ENCODE assay signal across 25 cellular contexts in genomic region chr11:35804446-35805040, GRCh38.
A peak's percentile ranks its signal among the peaks of the same experiment; 100 is the strongest.
DNase-seq lines count a peak whose midpoint lies in the region; ATAC-seq and TF ChIP-seq lines count a peak whose summit lies in the region.
"Had no signal": no experiment of that assay in that cellular context is flagged by ENCODE, and none has a peak within 500 bp of the region (broad histone marks: within the 10 kb centered on the region; RNA-seq: fewer than 3 reads in every experiment).

No MANE protein-coding gene starts in this region.

- no peaks in the 10 kb centered on the region for H3K27me3 ChIP-seq in transverse colon
- H3K27me3 ChIP-seq: BLaER1 treated with 17β-estradiol and CSF1 and Interleukin-3, amounts not matched to agents 10 nM and 100 nM; Peyer's patch had no signal

- no peak for TF ChIP-seq CTCF in transverse colon (IDR thresholded peaks at IDR 0.05)

- WGBS in transverse colon (ENCODE audit: low coverage in 1 of 2), 2 donors, result 50 to 86% methylated on average over 3 of the region's 3 CpGs

- H3K27ac ChIP-seq in transverse colon, result no peak overlapping the region
- H3K27ac ChIP-seq: BLaER1 treated with 17β-estradiol and CSF1 and Interleukin-3, amounts not matched to agents 10 nM and 100 nM; GM23248; Peyer's patch; SK-N-MC had no signal

- TF ChIP-seq EP300 in transverse colon (IDR thresholded peaks at IDR 0.05; ENCODE audit: low read depth), result no peak

- H3K9me3 ChIP-seq in transverse colon, result no peaks in the 10 kb centered on the region
- H3K9me3 ChIP-seq: Peyer's patch had no signal

- no peaks in the 10 kb centered on the region for H3K4me1 ChIP-seq in transverse colon

- intact Hi-C loops in transverse colon (cut with DNase I; ENCODE audit: low total_unique reads), result no loop called here

- in situ Hi-C loops in SK-MEL-5 (cut with HindIII; ENCODE audit: low pct_unique_long_range_greater_than_20kb, low sequenced_read_pairs), result no loop called here
- in situ Hi-C loops in transverse colon (cut with MboI; ENCODE audit: low pct_ligation_motif_present in 1 of 4, low pct_unique_long_range_greater_than_20kb in 1 of 4, low sequenced_read_pairs in 3 of 4), result loop anchor here in 3 of 4 donors (25.0 kb wide), 2 partner anchors 192 to 458 kb away; partner anchors contain the start of gene FJX1 (in 1 of the 3)

- DNase-seq in SK-MEL-5 (ENCODE audit: low read depth, low spot score), result peak; percentile 94
- DNase-seq in foreskin melanocyte, result peak; percentile 90
- DNase-seq in midbrain (lab: John Stamatoyannopoulos, UW), result peak; percentile 66
- DNase-seq in superior temporal gyrus (ENCODE audit: extremely low spot score), result peak; percentile 76
- no peak for DNase-seq in activated T-cell treated with anti-CD3 and anti-CD28 coated beads, Interleukin-2, amount 50 U/mL, for 1 hour
- no peak for DNase-seq in transverse colon
- DNase-seq: Calu3; CD8-positive, alpha-beta T cell; DMS153; GM23248; H9; HFFc6; IMR-90; MV-4-11; NCI-H1105 treated with DMSO at 0.1 percent for 48 hours; NCI-H1694; NCI-H2081 treated with DMSO at 0.1 percent for 48 hours; NCI-H2171 treated with DMSO at 0.1 percent for 48 hours; NCI-H524 treated with DMSO at 0.1 percent for 48 hours; NCI-H82; Peyer's patch had no signal

- TF ChIP-seq POLR2A in transverse colon (IDR thresholded peaks at IDR 0.05), result no peak

- ATAC-seq in HG03039 (IDR thresholded peaks at IDR 0.05; ENCODE audit: unreplicated experiment) (no peak), GM18858 (IDR thresholded peaks at IDR 0.05; ENCODE audit: unreplicated experiment) (no peak)
- ATAC-seq: CD8-positive, alpha-beta T cell had no signal

- no peaks in the 10 kb centered on the region for H3K36me3 ChIP-seq in transverse colon

- H3K4me3 ChIP-seq in transverse colon, result no peak overlapping the region
- H3K4me3 ChIP-seq: BLaER1 treated with 17β-estradiol and CSF1 and Interleukin-3, amounts not matched to agents 10 nM and 100 nM; GM23248; Peyer's patch; SK-N-MC had no signal

Comparison
In these comparisons a context has a peak if more than half of its experiments do, and no peak if none do; other contexts are left out.
1. DNase-seq: peak in SK-MEL-5 (single experiment), foreskin melanocyte (single experiment), midbrain (single experiment) and superior temporal gyrus (single experiment); none in activated T-cell treated with anti-CD3 and anti-CD28 coated beads, Interleukin-2, amount 50 U/mL, for 1 hour (single experiment) and transverse colon (single experiment).